Comparison of ENCODE assay signal across 1 cellular context in genomic region chr1:155003766-155004351, GRCh38.
TF ChIP-seq lines count a peak whose summit lies in the region.

No MANE protein-coding gene starts in this region.

TF ChIP-seq in HepG2, 621 proteins besides CTCF, POLR2A, EP300 and RAD21 (continued from another document and continues in another):
- TF ChIP-seq ATF4 (CRISPR knock-in tag; IDR thresholded peaks at IDR 0.05) (no peak), ZNF275 (CRISPR knock-in tag; IDR thresholded peaks at IDR 0.05; ENCODE audit: borderline replicate concordance) (no peak), MYC (CRISPR knock-in tag; IDR thresholded peaks at IDR 0.05; ENCODE audit: borderline replicate concordance) (peak; percentile 89), KDM5A (IDR thresholded peaks at IDR 0.05; ENCODE audit: borderline replicate concordance, low read length) (no peak), ZNF800 (CRISPR knock-in tag; IDR thresholded peaks at IDR 0.05) (no peak), TOE1 (CRISPR knock-in tag; IDR thresholded peaks at IDR 0.05) (no peak), RBFOX2 (IDR thresholded peaks at IDR 0.05; ENCODE audit: low read depth, low read length) (0 out of 2 replicates have a peak, but pooled peaks have one; percentile 29), TCF7L2 (IDR thresholded peaks at IDR 0.05; ENCODE audit: low read depth, low read length) (no peak), ELF4 (CRISPR knock-in tag; IDR thresholded peaks at IDR 0.05; ENCODE audit: borderline replicate concordance) (no peak), SMC3 (IDR thresholded peaks at IDR 0.05; ENCODE audit: low read length) (no peak), TERF1 (CRISPR knock-in tag; IDR thresholded peaks at IDR 0.05) (no peak), ETV6 (CRISPR knock-in tag; conservative IDR thresholded peaks at IDR 0.05) (no peak), PBX2 (CRISPR knock-in tag; IDR thresholded peaks at IDR 0.05) (no peak), RBM22 (optimal IDR thresholded peaks at IDR 0.05; ENCODE audit: low read length) (peak; percentile 31), ZNF883 (CRISPR knock-in tag; IDR thresholded peaks at IDR 0.05; ENCODE audit: not compliant biosample characterization) (no peak), ZNF331 (CRISPR knock-in tag; IDR thresholded peaks at IDR 0.05) (peak; percentile 35; the same call in 1 of the 2 replicates), ARNTL (CRISPR knock-in tag; IDR thresholded peaks at IDR 0.05) (peak; percentile 96), EEA1 (CRISPR knock-in tag; IDR thresholded peaks at IDR 0.05; ENCODE audit: borderline replicate concordance) (no peak), KLF13 (CRISPR knock-in tag; IDR thresholded peaks at IDR 0.05) (no peak), GATAD2A (CRISPR knock-in tag; IDR thresholded peaks at IDR 0.05) (no peak; the same call in 1 of the 2 replicates), DNMT3B (CRISPR knock-in tag; conservative IDR thresholded peaks at IDR 0.05) (no peak), SATB2 (CRISPR knock-in tag; IDR thresholded peaks at IDR 0.05) (no peak), HNRNPL (IDR thresholded peaks at IDR 0.05; ENCODE audit: low read depth, low read length) (0 out of 2 replicates have a peak, but pooled peaks have one; percentile 18), NFYC (CRISPR knock-in tag; IDR thresholded peaks at IDR 0.05) (no peak), ZMAT3 (CRISPR knock-in tag; conservative IDR thresholded peaks at IDR 0.05) (0 out of 2 replicates have a peak, but pooled peaks have one; percentile 29), ZNF292 (CRISPR knock-in tag; IDR thresholded peaks at IDR 0.05; ENCODE audit: borderline replicate concordance, low read depth) (no peak), PHF20 (CRISPR knock-in tag; IDR thresholded peaks at IDR 0.05) (0 out of 2 replicates have a peak, but pooled peaks have one; percentile 15), HNF4G (IDR thresholded peaks at IDR 0.05; ENCODE audit: borderline replicate concordance, low read depth, low read length) (peak; percentile 63; the same call in 1 of the 2 replicates), HNF4G (CRISPR knock-in tag; IDR thresholded peaks at IDR 0.05; ENCODE audit: borderline replicate concordance, low read depth) (no peak), FOXA1 (IDR thresholded peaks at IDR 0.05) (no peak), FOXA1 (CRISPR knock-in tag; IDR thresholded peaks at IDR 0.05) (0 out of 2 replicates have a peak, but pooled peaks have one; percentile 4), ZBTB26 (CRISPR knock-in tag; IDR thresholded peaks at IDR 0.05; ENCODE audit: borderline replicate concordance) (no peak), NR2F1 (CRISPR knock-in tag; IDR thresholded peaks at IDR 0.05) (peak in 1 of 2 experiments; percentile 10; a peak in 1 of 4 replicates), SNRNP70 (IDR thresholded peaks at IDR 0.05; ENCODE audit: low read depth, low read length) (no peak), ZFP82 (CRISPR knock-in tag; IDR thresholded peaks at IDR 0.05; ENCODE audit: borderline replicate concordance) (no peak), ZNF740 (CRISPR knock-in tag; IDR thresholded peaks at IDR 0.05) (peak; percentile 96), MAZ (IDR thresholded peaks at IDR 0.05; ENCODE audit: borderline replicate concordance, low read depth, low read length) (0 out of 2 replicates have a peak, but pooled peaks have one; percentile 7), MAZ (CRISPR knock-in tag; IDR thresholded peaks at IDR 0.05; ENCODE audit: low read depth) (peak; percentile 71), PATZ1 (CRISPR knock-in tag; IDR thresholded peaks at IDR 0.05) (peak; percentile 99), ZZZ3 (CRISPR knock-in tag; IDR thresholded peaks at IDR 0.05; ENCODE audit: borderline replicate concordance) (no peak), ZNF572 (CRISPR knock-in tag; IDR thresholded peaks at IDR 0.05) (no peak), TRAFD1 (CRISPR knock-in tag; IDR thresholded peaks at IDR 0.05; ENCODE audit: borderline replicate concordance) (no peak), E2F1 (CRISPR knock-in tag; IDR thresholded peaks at IDR 0.05) (no peak), SETDB1 (CRISPR knock-in tag; IDR thresholded peaks at IDR 0.05; ENCODE audit: borderline replicate concordance) (no peak), ESRRA (CRISPR knock-in tag; IDR thresholded peaks at IDR 0.05; ENCODE audit: low read depth) (peak; percentile 49; the same call in 1 of the 2 replicates), BHLHE40 (IDR thresholded peaks at IDR 0.05; ENCODE audit: low read length) (peak; percentile 49; the same call in 1 of the 2 replicates), BRD4 (CRISPR knock-in tag; IDR thresholded peaks at IDR 0.05) (no peak), SPEN (CRISPR knock-in tag; IDR thresholded peaks at IDR 0.05; ENCODE audit: low read depth) (peak; percentile 49; the same call in 1 of the 2 replicates), ZNF670 (CRISPR knock-in tag; IDR thresholded peaks at IDR 0.05; ENCODE audit: borderline replicate concordance) (no peak), GABPA (IDR thresholded peaks at IDR 0.05; ENCODE audit: low read depth, low read length) (peak; percentile 77), GABPA (CRISPR knock-in tag; IDR thresholded peaks at IDR 0.05; ENCODE audit: low read depth) (peak; percentile 89), MXD3 (CRISPR knock-in tag; IDR thresholded peaks at IDR 0.05) (no peak), GABPB1 (CRISPR knock-in tag; IDR thresholded peaks at IDR 0.05) (peak; percentile 88), KLF12 (CRISPR knock-in tag; IDR thresholded peaks at IDR 0.05; ENCODE audit: borderline replicate concordance) (no peak), HNF1B (CRISPR knock-in tag; IDR thresholded peaks at IDR 0.05) (no peak), TCF7 (IDR thresholded peaks at IDR 0.05; ENCODE audit: low read depth) (peak; percentile 58; the same call in 1 of the 2 replicates), ZBTB1 (CRISPR knock-in tag; IDR thresholded peaks at IDR 0.05; ENCODE audit: borderline replicate concordance) (no peak), ZSCAN9 (CRISPR knock-in tag; IDR thresholded peaks at IDR 0.05; ENCODE audit: borderline replicate concordance) (no peak)
